In genomic region chr1:232629250-232630046, GRCh38 we compare ENCODE assay signal across 8 cellular contexts. TPM values are rescaled to one million over a fixed set of nuclear protein-coding genes. Genes with fewer than 3 reads are reported as not detected.
DNase-seq lines count a peak whose midpoint lies in the region; ATAC-seq and TF ChIP-seq lines count a peak whose summit lies in the region.

No MANE protein-coding gene starts in this region.

- no peak for DNase-seq in AG04449 (ENCODE audit: low read depth, low spot score)
- DNase-seq in RPMI8226, result peak; percentile 35
- no peak for DNase-seq in brain microvascular endothelial cell
- no peak for DNase-seq in kidney epithelial cell (ENCODE audit: low read depth)
- DNase-seq in stimulated activated CD4-positive, alpha-beta T cell treated with anti-CD3 and anti-CD28 coated beads, Interleukin-1b, Interleukin-23, amount 100 ng/mL, for 48 hours, result peak; percentile 10
- no peak for DNase-seq in GM10248 (ENCODE audit: extremely low spot score)

- TF ChIP-seq CTCF in AG04449 (IDR thresholded peaks at IDR 0.05; ENCODE audit: insufficient read depth, low read length, missing control alignments), result no peak
- TF ChIP-seq CTCF in brain microvascular endothelial cell (IDR thresholded peaks at IDR 0.05; ENCODE audit: low read depth, low read length, missing control alignments), result no peak
- no peak for TF ChIP-seq CTCF in kidney epithelial cell (IDR thresholded peaks at IDR 0.05; ENCODE audit: insufficient read depth, low read length, poor library complexity, severe bottlenecking)
- no peak for TF ChIP-seq CTCF in GM10248 (IDR thresholded peaks at IDR 0.05; ENCODE audit: control extremely low read depth, extremely low read depth, low read depth, missing control alignments)

- POLR2A ChIA-PET in AG04449 (lab: Yijun Ruan, JAX), result no interaction called here
- POLR2A ChIA-PET in GM10248 (lab: Yijun Ruan, JAX), result no interaction called here

- no peaks in the 10 kb centered on the region for H3K36me3 ChIP-seq in brain microvascular endothelial cell (replicated peaks)
- H3K36me3 ChIP-seq in kidney epithelial cell (ENCODE audit: control insufficient read depth, insufficient read depth, low read length), result no peaks in the 10 kb centered on the region

- H3K27me3 ChIP-seq in brain microvascular endothelial cell (replicated peaks), result no peaks in the 10 kb centered on the region
- H3K27me3 ChIP-seq in kidney epithelial cell (ENCODE audit: control insufficient read depth, insufficient read depth, low read length), result no peaks in the 10 kb centered on the region

- in situ Hi-C loops in brain microvascular endothelial cell (cut with HindIII; ENCODE audit: low pct_ligation_motif_present, low sequenced_read_pairs), result no loop called here

- no peak overlapping the region for H3K27ac ChIP-seq in brain microvascular endothelial cell

- ATAC-seq in GM18520 (IDR thresholded peaks at IDR 0.05; ENCODE audit: unreplicated experiment) (peak; percentile 29), HG03039 (IDR thresholded peaks at IDR 0.05; ENCODE audit: unreplicated experiment) (peak; percentile 40)

- CTCF ChIA-PET in AG04449 (lab: Yijun Ruan, JAX) (interaction anchor here (0.8 to 1.6 kb wide), 6 partner anchors 9 to 873 kb away, joined by 3 to 7 read pairs (median 4); no protein-coding TSS in a partner anchor), GM10248 (lab: Yijun Ruan, JAX) (interaction anchor here (0.9 kb wide), 1 partner anchor 394 kb away, joined by 4 read pairs; no protein-coding TSS in a partner anchor)

- peak overlapping the region; percentile 64 for H3K4me3 ChIP-seq in AG04449 (ENCODE audit: low read depth, low read length)
- H3K4me3 ChIP-seq in brain microvascular endothelial cell (ENCODE audit: low read depth, low read length), result peak overlapping the region; percentile 67
- peak overlapping the region; percentile 91 for H3K4me3 ChIP-seq in kidney epithelial cell (ENCODE audit: low read depth, low read length)

RNA-seq across cellular contexts. Expression of gene SIPA1L2, which starts 0.5 kb away (rescaled TPM):
- total RNA-seq in kidney epithelial cell, result 13.7 and 16.4 TPM in 2 replicates

Comparison
In these comparisons a context has a peak if more than half of its experiments do, and no peak if none do; other contexts are left out.
1. DNase-seq: peak in RPMI8226 (single experiment) and stimulated activated CD4-positive, alpha-beta T cell treated with anti-CD3 and anti-CD28 coated beads, Interleukin-1b, Interleukin-23, amount 100 ng/mL, for 48 hours (single experiment); none in AG04449 (single experiment), brain microvascular endothelial cell (single experiment), kidney epithelial cell (single experiment) and GM10248 (single experiment).
2. Peak in every context shown above with its lines, with median percentiles within 50 percentile points of each other: H3K4me3 ChIP-seq.